ENCODE assay signal across 8 cellular contexts in genomic region chr2:26068602-26069298, GRCh38. TPM values are rescaled to one million over a fixed set of nuclear protein-coding genes. Genes with fewer than 3 reads are reported as not detected.
A peak's percentile ranks its signal among the peaks of the same experiment; 100 is the strongest.
DNase-seq lines count a peak whose midpoint lies in the region; ATAC-seq lines count a peak whose summit lies in the region.

No MANE protein-coding gene starts in this region.

- DNase-seq in left ventricle myocardium superior (no peak), Right ventricle myocardium superior (no peak), NCI-H460 (ENCODE audit: extremely low read depth, low read depth) (peak; percentile 68), activated T-helper 1 cell treated with Interleukin-2 at 50 U/mL for 16 hours (ENCODE audit: low read depth) (peak; percentile 10), iPS DF 4.7 (ENCODE audit: extremely low read depth, low spot score) (peak; percentile 30), occipital lobe (lab: John Stamatoyannopoulos, UW) (no peak)
- peak; percentile 13 for DNase-seq in stimulated activated CD8-positive, alpha-beta memory T cell treated with anti-CD3 and anti-CD28 coated beads, Interleukin-4, amount 100 ng/mL, for 24 hours (ENCODE audit: low read depth)

- ATAC-seq in left ventricle myocardium superior (peak; percentile 46), Right ventricle myocardium superior (ENCODE audit: poor library complexity) (no peak), HG02678 (IDR thresholded peaks at IDR 0.05; ENCODE audit: unreplicated experiment) (peak; percentile 73)

- intact Hi-C loops in left ventricle myocardium superior (cut with micrococcal nuclease): no loop called here
- intact Hi-C loops in Right ventricle myocardium superior (cut with DNase I): no loop called here

RNA-seq across cellular contexts. Expression of gene RAB10, which starts 34.9 kb away (rescaled TPM):
- total RNA-seq in left ventricle myocardium superior: 101 TPM
- total RNA-seq in Right ventricle myocardium superior: 91.9 TPM
- 256 and 270 TPM in 2 replicates for total RNA-seq in NCI-H460 (2014; rRNA removed; shearing (Covaris generic))
- 78.5 and 122 TPM in 2 replicates for polyA plus RNA-seq in NCI-H460 (2014; cell fraction: nucleus; rRNA removed)
- total RNA-seq in occipital lobe: 162 TPM

Comparison
In these comparisons a context has a peak if more than half of its experiments do, and no peak if none do; other contexts are left out.
1. DNase-seq: peak in NCI-H460 (single experiment), activated T-helper 1 cell treated with Interleukin-2 at 50 U/mL for 16 hours (single experiment), iPS DF 4.7 (single experiment) and stimulated activated CD8-positive, alpha-beta memory T cell treated with anti-CD3 and anti-CD28 coated beads, Interleukin-4, amount 100 ng/mL, for 24 hours (single experiment); none in left ventricle myocardium superior (single experiment), Right ventricle myocardium superior (single experiment) and occipital lobe (single experiment).